ENCODE assay signal across 8 cellular contexts in genomic region chr12:9647825-9648700, GRCh38. TPM values are rescaled to one million over a fixed set of nuclear protein-coding genes. Genes with fewer than 3 reads are reported as not detected.
DNase-seq lines count a peak whose midpoint lies in the region; ATAC-seq and TF ChIP-seq lines count a peak whose summit lies in the region.

No MANE protein-coding gene starts in this region.

- H3K4me3 ChIP-seq in endodermal cell (ENCODE audit: low read length): peak overlapping the region; percentile 93

- peaks cover 5% of the 10 kb centered on the region for H3K9me3 ChIP-seq in CD4-positive, alpha-beta T cell (ENCODE audit: control insufficient read depth, low read length)
- no peaks in the 10 kb centered on the region for H3K9me3 ChIP-seq in endodermal cell (ENCODE audit: control insufficient read depth, low read length)

- H3K36me3 Mint-ChIP-seq in CD4-positive, alpha-beta T cell (ENCODE audit: low read depth): peaks cover 66% of the 10 kb centered on the region
- H3K36me3 Mint-ChIP-seq in endodermal cell (ENCODE audit: low read depth) (peaks cover 11% of the 10 kb centered on the region), mesothelial cell of epicardium (peaks cover 9% of the 10 kb centered on the region)

- peak overlapping the region; percentile 63 for H3K9ac ChIP-seq in endodermal cell (ENCODE audit: extremely low read depth, low read length, poor library complexity, severe bottlenecking)

- peak overlapping the region; percentile 89 for H3K27ac Mint-ChIP-seq in CD4-positive, alpha-beta T cell
- H3K27ac Mint-ChIP-seq in endodermal cell (peak overlapping the region; percentile 96), mesothelial cell of epicardium (peak overlapping the region; percentile 97)

- TF ChIP-seq CTCF in CD4-positive, alpha-beta T cell (IDR thresholded peaks at IDR 0.05): no peak
- TF ChIP-seq CTCF in endodermal cell (conservative IDR thresholded peaks at IDR 0.05) (peak; percentile 36), mesothelial cell of epicardium (IDR thresholded peaks at IDR 0.05; ENCODE audit: unreplicated experiment) (no peak)

- no peaks in the 10 kb centered on the region for H3K27me3 Mint-ChIP-seq in CD4-positive, alpha-beta T cell
- H3K27me3 Mint-ChIP-seq in endodermal cell (ENCODE audit: insufficient read depth) (peaks cover 2% of the 10 kb centered on the region), mesothelial cell of epicardium (ENCODE audit: low read depth) (no peaks in the 10 kb centered on the region)

- CTCF ChIA-PET in CD4-positive, alpha-beta T cell (lab: Charles Lee): interaction anchor here (0.8 to 3.2 kb wide), 10 partner anchors 8 to 150 kb away, joined by 3 to 15 read pairs (median 4); partner anchors contain the start of gene CLEC2D

- POLR2A ChIA-PET in CD4-positive, alpha-beta T cell (lab: Charles Lee): interaction anchor here (0.6 to 17.4 kb wide), 36 partner anchors 10 to 638 kb away, joined by 3 to 648 read pairs (median 6); partner anchors contain the start of genes CD69, CLEC2B, CLEC2D and KLRB1

- H3K4me1 ChIP-seq in endodermal cell (ENCODE audit: control insufficient read depth, insufficient read depth, low read length): no peaks in the 10 kb centered on the region

- H3K36me3 ChIP-seq in endodermal cell (ENCODE audit: control insufficient read depth, insufficient read depth, low read length): peaks cover under 1% of the 10 kb centered on the region

- DNase-seq in CD4-positive, alpha-beta T cell: peak; percentile 75 to 91 (median 84)
- DNase-seq in NK-92 treated with Interleukin-12 subunit alpha and Interleukin-12 subunit beta, amount 100 ng/mL, for 24 hours (lab: John Stamatoyannopoulos, UW): peak; percentile 82
- DNase-seq in activated CD8-positive, alpha-beta memory T cell treated with anti-CD3 and anti-CD28 coated beads for 48 hours (ENCODE audit: low read depth in 2 of 3, low spot score in 2 of 3): peak; percentile 71 to 94 (median 92)
- peak; percentile 93 for DNase-seq in endodermal cell
- peak; percentile 72 to 86 for DNase-seq in mesothelial cell of epicardium (ENCODE audit: low spot score in 2 of 2, unreplicated experiment in 2 of 2)
- DNase-seq in stimulated activated CD8-positive, alpha-beta memory T cell treated with anti-CD3 and anti-CD28 coated beads, Interleukin-15, amount 100 ng/mL, for 48 hours (ENCODE audit: low read depth in 2 of 2): peak; percentile 89 to 97

- intact Hi-C loops in CD4-positive, alpha-beta T cell (cut with DNase I, micrococcal nuclease): loop anchor here (1.0 to 5.0 kb wide), 4 partner anchors 13 to 113 kb away; no protein-coding TSS in a partner anchor

- ATAC-seq in CD4-positive, alpha-beta T cell (ENCODE audit: poor library complexity): peak; percentile 74
- ATAC-seq in GM19372 (IDR thresholded peaks at IDR 0.05; ENCODE audit: low read depth, unreplicated experiment) (peak; percentile 71), HG03520 (IDR thresholded peaks at IDR 0.05; ENCODE audit: unreplicated experiment) (peak; percentile 67)

- H3K9me3 Mint-ChIP-seq in CD4-positive, alpha-beta T cell: peaks cover 5% of the 10 kb centered on the region
- H3K9me3 Mint-ChIP-seq in endodermal cell: peaks cover 4% of the 10 kb centered on the region
- H3K9me3 Mint-ChIP-seq in mesothelial cell of epicardium: peaks cover 4% of the 10 kb centered on the region

- H3K27ac ChIP-seq in CD4-positive, alpha-beta T cell (ENCODE audit: low read depth, low read length): peak overlapping the region; percentile 90
- H3K27ac ChIP-seq in endodermal cell (ENCODE audit: low read depth, low read length): peak overlapping the region; percentile 82

- 0 to 1% methylated on average over 11 to 55 of the region's 55 CpGs for WGBS in endodermal cell (ENCODE audit: insufficient coverage in 1 of 2, insufficient read length in 1 of 2), 2 experiments

- peaks cover 62% of the 10 kb centered on the region for H3K4me1 Mint-ChIP-seq in CD4-positive, alpha-beta T cell (ENCODE audit: low read depth)
- H3K4me1 Mint-ChIP-seq in endodermal cell: peaks cover 34% of the 10 kb centered on the region
- peaks cover 43% of the 10 kb centered on the region for H3K4me1 Mint-ChIP-seq in mesothelial cell of epicardium

- H3K27me3 ChIP-seq in CD4-positive, alpha-beta T cell (ENCODE audit: control insufficient read depth, insufficient read depth, low read length): no peaks in the 10 kb centered on the region
- no peaks in the 10 kb centered on the region for H3K27me3 ChIP-seq in endodermal cell (ENCODE audit: control insufficient read depth, insufficient read depth, low read length, poor library complexity, severe bottlenecking)

- H3K4me3 Mint-ChIP-seq in CD4-positive, alpha-beta T cell: peak overlapping the region; percentile 94
- H3K4me3 Mint-ChIP-seq in endodermal cell: peak overlapping the region; percentile 89
- peak overlapping the region; percentile 89 for H3K4me3 Mint-ChIP-seq in mesothelial cell of epicardium

RNA-seq across cellular contexts. Expression of gene CLEC2D, which starts 21.4 kb away (rescaled TPM):
- total RNA-seq in CD4-positive, alpha-beta T cell: 100 to 1,000 TPM; 121 to 122 TPM
- total RNA-seq in endodermal cell (10 to 100 TPM; 19.3 to 21.5 TPM), mesothelial cell of epicardium (20.7 to 21.8 TPM (median 21.7 TPM) in 3 replicates)
- polyA plus RNA-seq in endodermal cell (2013, experiment 1 of 2): 4.9 TPM
- 5.4 TPM for polyA plus RNA-seq in endodermal cell (2013, experiment 2 of 2)

RNA-seq across cellular contexts. Expression of gene KLRB1, which starts 40.3 kb away (rescaled TPM):
- 10 to 100 TPM; 54.8 to 56.2 TPM for total RNA-seq in CD4-positive, alpha-beta T cell
- total RNA-seq in endodermal cell (not detected), mesothelial cell of epicardium (not detected in 3 replicates)
- not detected for polyA plus RNA-seq in endodermal cell (2013, experiment 1 of 2)
- polyA plus RNA-seq in endodermal cell (2013, experiment 2 of 2): not detected

Comparison
In these comparisons a context has a peak if more than half of its experiments do, and no peak if none do; other contexts are left out.
1. Peak in every context shown above with its lines: DNase-seq, ATAC-seq, H3K4me3 ChIP-seq and H3K27ac ChIP-seq.
2. RNA of gene KLRB1, which starts 40.3 kb away (total RNA-seq): 54.8 to 56.2 TPM in CD4-positive, alpha-beta T cell; not detected in endodermal cell and not detected in mesothelial cell of epicardium; every median in the first group is over 10 times any median in the second.